Comparison of ENCODE assay signal across 26 cellular contexts in the genomic region with DNA sequence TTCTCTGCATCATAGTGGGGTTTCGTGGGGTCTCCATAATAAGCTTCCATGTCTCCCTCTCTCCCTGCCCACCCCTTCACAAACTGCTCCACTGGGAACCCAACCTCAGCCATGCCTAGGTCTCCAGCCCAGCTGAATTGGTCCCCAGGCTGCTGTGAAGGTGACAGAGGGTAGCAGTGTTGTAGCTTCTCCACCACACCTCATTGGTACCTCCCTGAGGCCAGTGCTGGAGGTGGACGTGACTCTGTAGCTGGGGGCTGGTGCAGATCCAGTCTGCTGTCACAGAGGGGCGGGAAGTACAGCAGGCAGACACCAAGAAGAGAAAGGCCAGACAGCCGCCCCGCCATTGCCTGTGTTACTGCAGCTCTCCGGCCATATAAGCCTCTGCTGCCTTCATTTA.
DNase-seq lines count a peak whose midpoint lies in the region; ATAC-seq, FAIRE-seq and TF ChIP-seq lines count a peak whose summit lies in the region.
"Had no signal": no experiment of that assay in that cellular context is flagged by ENCODE, and none has a peak within 500 bp of the region (broad histone marks: within the 10 kb centered on the region; RNA-seq: fewer than 3 reads in every experiment).

No MANE protein-coding gene starts in this region.

- H3K9me3 ChIP-seq in endodermal cell (ENCODE audit: control insufficient read depth, low read length), result no peaks in the 10 kb centered on the region
- H3K9me3 ChIP-seq in upper lobe of right lung, result no peaks in the 10 kb centered on the region
- H3K9me3 ChIP-seq: SJSA1 had no signal

- H3K27me3 Mint-ChIP-seq in endodermal cell (ENCODE audit: insufficient read depth), result no peaks in the 10 kb centered on the region

- no peak overlapping the region for H3K4me3 Mint-ChIP-seq in endodermal cell
- H3K4me3 Mint-ChIP-seq: CD8-positive, alpha-beta T cell had no signal

- no peak for FAIRE-seq in D721Med (lab: Jason Lieb, UNC)
- FAIRE-seq: GM12891, GM19239 had no signal

- CTCF ChIA-PET in RWPE1 (lab: Yijun Ruan, JAX), result no interaction called here

- no peak for DNase-seq in RWPE1 (ENCODE audit: low spot score)
- DNase-seq in endodermal cell, result peak; percentile 38
- peak; percentile 53 for DNase-seq in posterior vena cava (ENCODE audit: low spot score)
- peak; percentile 16 for DNase-seq in upper lobe of right lung
- no peak for DNase-seq in NCI-H1436 treated with DMSO at 0.1 percent for 48 hours (lab: John Stamatoyannopoulos, UW)
- DNase-seq in D721Med (ENCODE audit: insufficient read length, low spot score), result no peak
- DNase-seq: DMS79 treated with DMSO at 0.1 percent for 48 hours; GF-D8; Karpas-422; NCI-H1092 treated with DMSO at 0.1 percent for 48 hours; NCI-H1436; NCI-H187 treated with DMSO at 0.1 percent for 48 hours; NCI-H446; NCI-H524 treated with DMSO at 0.1 percent for 48 hours; NCI-H82; NK-92 treated with Interleukin-12 subunit alpha and Interleukin-12 subunit beta, amount 100 ng/mL, for 24 hours; PC-3; Right ventricle myocardium superior had no signal

- no peak overlapping the region for H3K9ac ChIP-seq in endodermal cell (ENCODE audit: extremely low read depth, low read length, poor library complexity, severe bottlenecking)

- peak overlapping the region; percentile 15 for H3K27ac Mint-ChIP-seq in endodermal cell
- H3K27ac Mint-ChIP-seq: CD8-positive, alpha-beta T cell had no signal

- H3K4me3 ChIP-seq in endodermal cell (ENCODE audit: low read length) (no peak overlapping the region), upper lobe of right lung (no peak overlapping the region)
- H3K4me3 ChIP-seq: SJSA1 had no signal

- H3K4me1 ChIP-seq in endodermal cell (ENCODE audit: control insufficient read depth, insufficient read depth, low read length) (no peaks in the 10 kb centered on the region), upper lobe of right lung (no peaks in the 10 kb centered on the region)

- POLR2A ChIA-PET in RWPE1 (lab: Yijun Ruan, JAX; ENCODE audit: low non-redundant PET), result interaction anchor here (0.6 kb wide), 1 partner anchor 18 kb away, joined by 7 read pairs; no protein-coding TSS in a partner anchor

- ATAC-seq in upper lobe of right lung, result no peak
- ATAC-seq in HG03139 (IDR thresholded peaks at IDR 0.05; ENCODE audit: unreplicated experiment), result no peak
- ATAC-seq in GM19328 (IDR thresholded peaks at IDR 0.05; ENCODE audit: unreplicated experiment), result no peak
- ATAC-seq: CD8-positive, alpha-beta T cell; PC-3 had no signal

- H3K4me1 Mint-ChIP-seq in endodermal cell, result no peaks in the 10 kb centered on the region

- H3K27me3 ChIP-seq in endodermal cell (ENCODE audit: control insufficient read depth, insufficient read depth, low read length, poor library complexity, severe bottlenecking) (no peaks in the 10 kb centered on the region), upper lobe of right lung (no peaks in the 10 kb centered on the region)
- H3K27me3 ChIP-seq: SJSA1 had no signal

- H3K9me3 Mint-ChIP-seq in endodermal cell, result no peaks in the 10 kb centered on the region
- H3K9me3 Mint-ChIP-seq: CD8-positive, alpha-beta T cell had no signal

- H3K27ac ChIP-seq in RWPE1 (peak overlapping the region; percentile 71), endodermal cell (ENCODE audit: low read depth, low read length) (no peak overlapping the region), upper lobe of right lung (no peak overlapping the region)
- H3K27ac ChIP-seq: C4-2B, HL-60, SJSA1 had no signal

- intact Hi-C loops in posterior vena cava (cut with DNase I) (no loop called here), upper lobe of right lung (cut with DNase I) (no loop called here)

- H3K36me3 ChIP-seq in endodermal cell (ENCODE audit: control insufficient read depth, insufficient read depth, low read length) (peaks cover 6% of the 10 kb centered on the region), upper lobe of right lung (no peaks in the 10 kb centered on the region)
- H3K36me3 ChIP-seq: SJSA1 had no signal

- WGBS in endodermal cell (ENCODE audit: insufficient coverage in 1 of 2, insufficient read length in 1 of 2), 2 experiments, result 86 to 91% methylated on average over 1 to 6 of the region's 6 CpGs

- TF ChIP-seq CTCF in RWPE1 (conservative IDR thresholded peaks at IDR 0.05; ENCODE audit: low read depth), result no peak
- no peak for TF ChIP-seq CTCF in endodermal cell (conservative IDR thresholded peaks at IDR 0.05)
- no peak for TF ChIP-seq CTCF in upper lobe of right lung (IDR thresholded peaks at IDR 0.05)
- TF ChIP-seq CTCF in D721Med (IDR thresholded peaks at IDR 0.05; ENCODE audit: insufficient read depth, missing control alignments), result no peak

- H3K36me3 Mint-ChIP-seq in endodermal cell (ENCODE audit: low read depth), result peaks cover 43% of the 10 kb centered on the region

Comparison
In these comparisons a context has a peak if more than half of its experiments do, and no peak if none do; other contexts are left out.
1. DNase-seq: peak in endodermal cell (single experiment), posterior vena cava (single experiment) and upper lobe of right lung (single experiment); none in RWPE1 (single experiment), NCI-H1436 treated with DMSO at 0.1 percent for 48 hours (single experiment) and D721Med (single experiment).